Comparison of ENCODE assay signal across 9 cellular contexts in genomic region chr4:108072300-108072699, GRCh38.
A peak's percentile ranks its signal among the peaks of the same experiment; 100 is the strongest.
DNase-seq lines count a peak whose midpoint lies in the region; ATAC-seq and TF ChIP-seq lines count a peak whose summit lies in the region.
"Had no signal": no experiment of that assay in that cellular context is flagged by ENCODE, and none has a peak within 500 bp of the region (broad histone marks: within the 10 kb centered on the region; RNA-seq: fewer than 3 reads in every experiment).

No MANE protein-coding gene starts in this region.

- H3K9me3 Mint-ChIP-seq in activated CD8-positive, alpha-beta T cell treated with anti-CD3 and anti-CD28 coated beads for 36 hours: no peaks in the 10 kb centered on the region
- no peaks in the 10 kb centered on the region for H3K9me3 Mint-ChIP-seq in natural killer cell

- POLR2A ChIA-PET in activated CD8-positive, alpha-beta T cell treated with anti-CD3 and anti-CD28 coated beads for 36 hours (lab: Charles Lee): interaction anchor here (1.0 to 2.2 kb wide), 9 partner anchors 8 to 83 kb away, joined by 3 to 6 read pairs (median 4); no protein-coding TSS in a partner anchor

- ATAC-seq in activated CD8-positive, alpha-beta T cell treated with anti-CD3 and anti-CD28 coated beads for 36 hours: peak; percentile 93
- ATAC-seq in natural killer cell: peak; percentile 50 to 71 (median 55)
- ATAC-seq in GM21360 (IDR thresholded peaks at IDR 0.05; ENCODE audit: unreplicated experiment): no peak

- intact Hi-C loops in activated CD8-positive, alpha-beta T cell treated with anti-CD3 and anti-CD28 coated beads for 36 hours (cut with micrococcal nuclease): loop anchor here (5.0 kb wide), 2 partner anchors 35 kb away; no protein-coding TSS in a partner anchor
- intact Hi-C loops in natural killer cell (cut with micrococcal nuclease): no loop called here

- peak overlapping the region; percentile 16 for H3K4me3 Mint-ChIP-seq in activated CD8-positive, alpha-beta T cell treated with anti-CD3 and anti-CD28 coated beads for 36 hours
- no peak overlapping the region for H3K4me3 Mint-ChIP-seq in natural killer cell

- DNase-seq in GM06990 (ENCODE audit: extremely low read depth, insufficient read length) (peak; percentile 25), NCI-H1417 (lab: John Stamatoyannopoulos, UW) (peak; percentile 77 to 95 (median 78)), natural killer cell (no peak), inferior parietal cortex (ENCODE audit: extremely low spot score) (no peak), amniotic stem cell (lab: John Stamatoyannopoulos, UW) (no peak), DMS 273 (lab: John Stamatoyannopoulos, UW; ENCODE audit: unreplicated experiment) (no peak)
- DNase-seq in activated CD8-positive, alpha-beta T cell treated with anti-CD3 and anti-CD28 coated beads for 36 hours: peak; percentile 89
- DNase-seq: sigmoid colon had no signal

- no peaks in the 10 kb centered on the region for H3K27me3 Mint-ChIP-seq in activated CD8-positive, alpha-beta T cell treated with anti-CD3 and anti-CD28 coated beads for 36 hours
- peaks cover 4 to 6% of the 10 kb centered on the region in 2 donors for H3K27me3 Mint-ChIP-seq in natural killer cell (ENCODE audit: low read depth in 2 of 2)

- H3K4me1 Mint-ChIP-seq in activated CD8-positive, alpha-beta T cell treated with anti-CD3 and anti-CD28 coated beads for 36 hours (ENCODE audit: low read depth): peaks cover 78% of the 10 kb centered on the region
- peaks cover 5 to 9% of the 10 kb centered on the region in 2 donors for H3K4me1 Mint-ChIP-seq in natural killer cell

- H3K27me3 ChIP-seq in GM06990 (replicated peaks; ENCODE audit: control insufficient read depth, insufficient read depth, low read length): no peaks in the 10 kb centered on the region

- H3K36me3 Mint-ChIP-seq in activated CD8-positive, alpha-beta T cell treated with anti-CD3 and anti-CD28 coated beads for 36 hours (ENCODE audit: low read depth): peaks cover 63% of the 10 kb centered on the region
- H3K36me3 Mint-ChIP-seq in natural killer cell: no peaks in the 10 kb centered on the region

- TF ChIP-seq CTCF in GM06990 (IDR thresholded peaks at IDR 0.05; ENCODE audit: insufficient read depth, low read length, poor library complexity, severe bottlenecking) (no peak), natural killer cell (IDR thresholded peaks at IDR 0.05) (no peak)
- TF ChIP-seq CTCF in activated CD8-positive, alpha-beta T cell treated with anti-CD3 and anti-CD28 coated beads for 36 hours (IDR thresholded peaks at IDR 0.05): no peak

- no peaks in the 10 kb centered on the region for H3K36me3 ChIP-seq in GM06990 (ENCODE audit: control insufficient read depth, insufficient read depth, low read length)
- H3K36me3 ChIP-seq: sigmoid colon had no signal

- H3K4me3 ChIP-seq in GM06990 (replicated peaks; ENCODE audit: low read depth, low read length): no peak overlapping the region
- H3K4me3 ChIP-seq: sigmoid colon had no signal

- H3K27ac Mint-ChIP-seq in activated CD8-positive, alpha-beta T cell treated with anti-CD3 and anti-CD28 coated beads for 36 hours: peak overlapping the region; percentile 87
- H3K27ac Mint-ChIP-seq in natural killer cell: peak overlapping the region in 1 of 2 donors; percentile 13

- CTCF ChIA-PET in activated CD8-positive, alpha-beta T cell treated with anti-CD3 and anti-CD28 coated beads for 36 hours (lab: Charles Lee): interaction anchor here (0.9 to 1.7 kb wide), 4 partner anchors 14 to 43 kb away, joined by 3 to 4 read pairs (median 4); no protein-coding TSS in a partner anchor

Comparison
In these comparisons a context has a peak if more than half of its experiments do, and no peak if none do; other contexts are left out.
1. DNase-seq: peak in GM06990 (single experiment), NCI-H1417 (3 of 3) and activated CD8-positive, alpha-beta T cell treated with anti-CD3 and anti-CD28 coated beads for 36 hours (single experiment); none in natural killer cell (single experiment), inferior parietal cortex (single experiment), amniotic stem cell (single experiment) and DMS 273 (single experiment).